Comparison of ENCODE assay signal across 1 cellular context in the genomic region with DNA sequence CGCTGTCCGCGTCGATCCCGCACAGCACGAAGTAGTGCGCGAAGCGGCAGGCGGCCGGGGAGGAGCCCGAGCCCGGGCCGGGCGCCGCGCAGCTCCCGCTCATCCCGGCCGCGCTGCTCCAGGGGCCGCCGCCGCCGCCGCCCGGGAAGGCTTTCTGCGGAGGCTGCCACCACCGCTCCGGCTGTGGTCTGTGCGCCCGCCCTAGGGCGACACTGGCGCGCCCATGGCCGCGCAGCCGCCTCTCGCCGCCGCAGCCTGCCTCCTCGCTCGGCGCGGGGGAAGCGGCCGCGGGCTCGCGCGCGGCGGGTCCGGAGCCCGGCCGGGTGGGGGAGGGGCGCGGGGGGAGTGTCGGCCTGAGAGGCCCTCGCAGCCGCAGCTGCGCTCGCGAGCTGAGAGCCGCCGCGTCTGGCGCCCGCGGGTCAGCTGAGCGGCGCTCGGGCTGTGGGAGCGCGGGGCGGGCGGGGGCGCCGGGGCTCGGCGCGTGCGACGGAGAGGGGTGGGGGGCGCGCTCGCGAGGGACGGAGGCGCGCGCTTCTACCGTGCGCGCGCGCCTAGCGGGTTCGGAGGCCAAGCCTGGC.
TF ChIP-seq lines count a peak whose summit lies in the region.

Gene DENND5B (minus strand): TSS at position 407 of the 578 bp plus-strand sequence. CDS start 304 bp downstream, at position 103.

TF ChIP-seq in HepG2, 621 proteins besides CTCF, POLR2A, EP300 and RAD21 (continued from another document):
- peak; percentile 62; the same call in 1 of the 2 replicates for TF ChIP-seq TFAP4 (IDR thresholded peaks at IDR 0.05; ENCODE audit: borderline replicate concordance, low read depth)
- TF ChIP-seq, protein P1, sequence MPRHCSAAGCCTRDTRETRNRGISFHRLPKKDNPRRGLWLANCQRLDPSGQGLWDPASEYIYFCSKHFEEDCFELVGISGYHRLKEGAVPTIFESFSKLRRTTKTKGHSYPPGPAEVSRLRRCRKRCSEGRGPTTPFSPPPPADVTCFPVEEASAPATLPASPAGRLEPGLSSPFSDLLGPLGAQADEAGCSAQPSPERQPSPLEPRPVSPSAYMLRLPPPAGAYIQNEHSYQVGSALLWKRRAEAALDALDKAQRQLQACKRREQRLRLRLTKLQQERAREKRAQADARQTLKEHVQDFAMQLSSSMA (CRISPR knock-in tag; IDR thresholded peaks at IDR 0.05): 0 out of 2 replicates have a peak, but pooled peaks have one; percentile 12
- TF ChIP-seq, protein P2, sequence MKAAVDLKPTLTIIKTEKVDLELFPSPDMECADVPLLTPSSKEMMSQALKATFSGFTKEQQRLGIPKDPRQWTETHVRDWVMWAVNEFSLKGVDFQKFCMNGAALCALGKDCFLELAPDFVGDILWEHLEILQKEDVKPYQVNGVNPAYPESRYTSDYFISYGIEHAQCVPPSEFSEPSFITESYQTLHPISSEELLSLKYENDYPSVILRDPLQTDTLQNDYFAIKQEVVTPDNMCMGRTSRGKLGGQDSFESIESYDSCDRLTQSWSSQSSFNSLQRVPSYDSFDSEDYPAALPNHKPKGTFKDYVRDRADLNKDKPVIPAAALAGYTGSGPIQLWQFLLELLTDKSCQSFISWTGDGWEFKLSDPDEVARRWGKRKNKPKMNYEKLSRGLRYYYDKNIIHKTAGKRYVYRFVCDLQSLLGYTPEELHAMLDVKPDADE (CRISPR knock-in tag; IDR thresholded peaks at IDR 0.05): no peak
- TF ChIP-seq YY1 (IDR thresholded peaks at IDR 0.05; ENCODE audit: insufficient read depth, insufficient replicate concordance, low read depth, low read length): peak; percentile 36
- TF ChIP-seq AGO1 (IDR thresholded peaks at IDR 0.05; ENCODE audit: low read depth, low read length, poor library complexity, severe bottlenecking): peak; percentile 18
- TF ChIP-seq NONO (IDR thresholded peaks at IDR 0.05): no peak
- TF ChIP-seq NONO (CRISPR knock-in tag; conservative IDR thresholded peaks at IDR 0.05): peak; percentile 54; the same call in 1 of the 2 replicates
TF ChIP-seq in HepG2: peak in this region for 31.
